ENCODE assay signal across 10 cellular contexts in the genomic region with DNA sequence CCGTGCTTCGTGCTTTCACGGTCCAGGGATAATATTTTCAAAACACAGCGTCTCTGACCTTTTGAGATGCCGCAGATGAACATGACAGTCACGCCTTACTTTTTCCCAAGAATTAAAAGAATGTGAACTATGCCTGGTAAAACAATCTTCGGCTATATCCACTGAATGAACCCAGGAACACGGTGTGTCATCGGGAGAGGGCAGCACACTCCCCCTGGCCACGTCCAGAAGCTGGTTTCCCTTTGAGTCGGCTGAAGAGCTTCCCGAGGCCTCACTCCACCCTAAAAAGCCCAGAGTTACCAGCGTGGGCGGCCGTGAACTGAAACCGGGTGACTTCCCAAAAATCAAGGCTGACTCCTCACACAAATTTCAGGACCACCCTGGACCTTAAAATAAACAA. TPM values are rescaled to one million over a fixed set of nuclear protein-coding genes. Genes with fewer than 3 reads are reported as not detected.
DNase-seq lines count a peak whose midpoint lies in the region; TF ChIP-seq lines count a peak whose summit lies in the region.
"Had no signal": no experiment of that assay in that cellular context is flagged by ENCODE, and none has a peak within 500 bp of the region (broad histone marks: within the 10 kb centered on the region; RNA-seq: fewer than 3 reads in every experiment).

No MANE protein-coding gene starts in this region.

- H3K4me3 Mint-ChIP-seq in Calu3 (ENCODE audit: low read depth, unreplicated experiment) (no peak overlapping the region), osteocyte (ENCODE audit: unreplicated experiment) (peak overlapping the region; percentile 57)

- intact Hi-C loops in Calu3 (cut with micrococcal nuclease; ENCODE audit: unreplicated experiment), result loop anchor here (5.0 kb wide), 1 partner anchor 322 kb away; no protein-coding TSS in a partner anchor

- peak; percentile 24 for DNase-seq in Calu3
- peak; percentile 55 for DNase-seq in RPMI7951 (ENCODE audit: low read depth)
- peak; percentile 32 for DNase-seq in fibroblast of peridontal ligament (ENCODE audit: extremely low read depth)
- no peak for DNase-seq in osteocyte (ENCODE audit: extremely low spot score, unreplicated experiment)
- DNase-seq in NCI-H774 (lab: John Stamatoyannopoulos, UW), result no peak
- no peak for DNase-seq in SHP77 (lab: John Stamatoyannopoulos, UW)
- DNase-seq in activated effector memory CD4-positive, alpha-beta T cell treated with Interleukin-2 at 50 U/mL for 16 hours, result no peak
- DNase-seq in T-helper 2 cell, result no peak
- DNase-seq: erythroblast, NCI-H2171 treated with DMSO at 0.1 percent for 48 hours had no signal

- no peaks in the 10 kb centered on the region for H3K9me3 Mint-ChIP-seq in Calu3 (ENCODE audit: low read depth, unreplicated experiment)
- H3K9me3 Mint-ChIP-seq in osteocyte (ENCODE audit: unreplicated experiment), result no peaks in the 10 kb centered on the region

- H3K4me1 Mint-ChIP-seq in Calu3 (ENCODE audit: low read depth, unreplicated experiment), result no peaks in the 10 kb centered on the region
- H3K4me1 Mint-ChIP-seq in osteocyte (ENCODE audit: unreplicated experiment), result peaks cover 22% of the 10 kb centered on the region

- TF ChIP-seq CTCF in Calu3 (IDR thresholded peaks at IDR 0.05; ENCODE audit: unreplicated experiment), result no peak
- TF ChIP-seq CTCF in osteocyte (IDR thresholded peaks at IDR 0.05), result no peak

- no peaks in the 10 kb centered on the region for H3K36me3 Mint-ChIP-seq in Calu3 (ENCODE audit: insufficient read depth, unreplicated experiment)
- no peaks in the 10 kb centered on the region for H3K36me3 Mint-ChIP-seq in osteocyte (ENCODE audit: unreplicated experiment)

- no peak overlapping the region for H3K27ac Mint-ChIP-seq in Calu3 (ENCODE audit: unreplicated experiment)
- no peak overlapping the region for H3K27ac Mint-ChIP-seq in osteocyte (ENCODE audit: unreplicated experiment)

- H3K27me3 Mint-ChIP-seq in Calu3 (ENCODE audit: unreplicated experiment) (no peaks in the 10 kb centered on the region), osteocyte (ENCODE audit: unreplicated experiment) (no peaks in the 10 kb centered on the region)

- CTCF ChIA-PET in Calu3 (lab: Charles Lee), result no interaction called here

- BruUV-seq in Calu3 (replicated peaks; lab: Mats Ljungman, UMichigan), result no TSS peak

RNA-seq across cellular contexts. Expression of a gene that starts 22.9 kb away (rescaled TPM):
- total RNA-seq in Calu3 (2022), result 14.9 and 23.2 TPM in 2 replicates
- total RNA-seq in RPMI7951 (2014; rRNA removed; shearing (Covaris generic)), result 0.72 and 1.9 TPM in 2 replicates
- total RNA-seq in osteocyte, result 128 TPM in 2 replicates

Comparison
In these comparisons a context has a peak if more than half of its experiments do, and no peak if none do; other contexts are left out.
1. DNase-seq: peak in Calu3 (single experiment), RPMI7951 (single experiment) and fibroblast of peridontal ligament (single experiment); none in osteocyte (single experiment), NCI-H774 (single experiment), SHP77 (0 of 2), activated effector memory CD4-positive, alpha-beta T cell treated with Interleukin-2 at 50 U/mL for 16 hours (single experiment) and T-helper 2 cell (0 of 5).